Comparison of ENCODE assay signal across 10 cellular contexts in the genomic region with DNA sequence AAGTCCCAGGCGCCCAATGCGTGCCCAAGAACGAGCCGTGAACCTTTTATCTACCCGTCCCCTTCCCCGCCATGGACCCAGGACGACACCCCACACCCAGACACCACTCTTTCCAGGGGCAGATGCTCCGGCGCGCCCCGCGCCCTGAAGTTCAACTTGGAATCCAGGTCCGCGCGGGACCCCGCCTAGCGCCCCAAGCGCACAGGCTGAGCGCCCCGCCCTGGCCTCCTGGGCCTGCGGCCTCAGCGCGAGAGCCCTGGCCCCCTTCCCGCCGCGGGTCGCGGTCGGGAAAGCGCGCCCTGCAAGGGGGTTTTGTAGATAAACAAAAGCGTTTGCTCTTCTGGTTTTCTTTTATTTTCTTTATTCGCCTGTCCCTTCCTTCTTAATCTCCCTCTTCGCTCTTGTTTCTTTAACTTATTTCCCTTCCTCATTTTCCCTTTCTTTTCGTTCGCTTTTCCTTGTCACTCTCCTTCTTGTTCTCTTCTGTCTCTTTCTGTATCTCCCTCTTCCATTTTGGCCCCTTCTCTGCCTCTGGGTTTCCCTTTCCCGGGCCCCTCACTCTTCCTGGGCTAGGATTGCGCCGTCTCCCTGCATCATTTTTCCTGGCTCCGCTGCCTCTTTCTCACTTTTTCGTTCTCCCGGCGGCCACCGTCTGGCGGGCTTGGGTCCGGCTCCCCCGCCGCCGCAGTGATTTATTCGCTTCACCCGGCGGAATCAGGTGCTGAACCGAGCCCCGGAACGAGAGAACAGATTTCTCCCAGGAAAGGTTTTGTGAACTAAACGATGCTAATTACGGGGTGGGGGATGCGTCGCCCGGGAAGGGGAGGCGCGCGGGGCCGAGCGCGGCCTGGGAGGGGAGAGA. TPM values are rescaled to one million over a fixed set of nuclear protein-coding genes. Genes with fewer than 3 reads are reported as not detected.
A peak's percentile ranks its signal among the peaks of the same experiment; 100 is the strongest.
DNase-seq lines count a peak whose midpoint lies in the region; ATAC-seq and TF ChIP-seq lines count a peak whose summit lies in the region.
"Had no signal": no experiment of that assay in that cellular context is flagged by ENCODE, and none has a peak within 500 bp of the region (broad histone marks: within the 10 kb centered on the region; RNA-seq: fewer than 3 reads in every experiment).

No MANE protein-coding gene starts in this region.

- CTCF ChIA-PET in CD4-positive, alpha-beta T cell (lab: Charles Lee), result no interaction called here

- peaks cover 95% of the 10 kb centered on the region for H3K27me3 ChIP-seq in CD4-positive, alpha-beta T cell (ENCODE audit: control insufficient read depth, insufficient read depth, low read length)
- H3K27me3 ChIP-seq in endodermal cell (ENCODE audit: control insufficient read depth, insufficient read depth, low read length, poor library complexity, severe bottlenecking), result peaks cover 100% of the 10 kb centered on the region

- H3K27ac Mint-ChIP-seq in CD4-positive, alpha-beta T cell, result no peak overlapping the region
- no peak overlapping the region for H3K27ac Mint-ChIP-seq in endodermal cell
- peak overlapping the region; percentile 13 for H3K27ac Mint-ChIP-seq in osteocyte (ENCODE audit: unreplicated experiment)

- intact Hi-C loops in CD4-positive, alpha-beta T cell (cut with DNase I, micrococcal nuclease), result loop anchor here in 1 of 2 experiments (5.0 kb wide), 1 partner anchor 168 kb away; no protein-coding TSS in a partner anchor

- H3K4me1 Mint-ChIP-seq in CD4-positive, alpha-beta T cell (ENCODE audit: low read depth), result peaks cover 30% of the 10 kb centered on the region
- H3K4me1 Mint-ChIP-seq in endodermal cell (peaks cover 41% of the 10 kb centered on the region), osteocyte (ENCODE audit: unreplicated experiment) (peaks cover 37% of the 10 kb centered on the region)

- no peak for ATAC-seq in CD4-positive, alpha-beta T cell (ENCODE audit: poor library complexity)
- ATAC-seq in omental fat pad (ENCODE audit: low FRiP score) (no peak), GM21423 (IDR thresholded peaks at IDR 0.05; ENCODE audit: unreplicated experiment) (no peak)

- no peaks in the 10 kb centered on the region for H3K9me3 ChIP-seq in CD4-positive, alpha-beta T cell (ENCODE audit: control insufficient read depth, low read length)
- H3K9me3 ChIP-seq in endodermal cell (ENCODE audit: control insufficient read depth, low read length), result no peaks in the 10 kb centered on the region
- H3K9me3 ChIP-seq: left lung had no signal

- POLR2A ChIA-PET in CD4-positive, alpha-beta T cell (lab: Charles Lee), result no interaction called here

- peak overlapping the region; percentile 72 for H3K4me3 ChIP-seq in endodermal cell (ENCODE audit: low read length)
- H3K4me3 ChIP-seq: left lung had no signal

- peaks cover 100% of the 10 kb centered on the region for H3K27me3 Mint-ChIP-seq in CD4-positive, alpha-beta T cell
- H3K27me3 Mint-ChIP-seq in endodermal cell (ENCODE audit: insufficient read depth) (peaks cover 100% of the 10 kb centered on the region), osteocyte (ENCODE audit: unreplicated experiment) (peaks cover 93% of the 10 kb centered on the region)

- H3K36me3 Mint-ChIP-seq in CD4-positive, alpha-beta T cell (ENCODE audit: low read depth), result no peaks in the 10 kb centered on the region
- no peaks in the 10 kb centered on the region for H3K36me3 Mint-ChIP-seq in endodermal cell (ENCODE audit: low read depth)
- no peaks in the 10 kb centered on the region for H3K36me3 Mint-ChIP-seq in osteocyte (ENCODE audit: unreplicated experiment)

- H3K4me1 ChIP-seq in endodermal cell (ENCODE audit: control insufficient read depth, insufficient read depth, low read length), result peaks cover 9% of the 10 kb centered on the region

- 1% methylated on average over 29 to 66 of the region's 66 CpGs for WGBS in endodermal cell (ENCODE audit: insufficient coverage in 1 of 2, insufficient read length in 1 of 2), 2 experiments

- no peak overlapping the region for H3K27ac ChIP-seq in CD4-positive, alpha-beta T cell (ENCODE audit: low read depth, low read length)
- H3K27ac ChIP-seq in endodermal cell (ENCODE audit: low read depth, low read length), result no peak overlapping the region
- H3K27ac ChIP-seq: left lung had no signal

- no peak for DNase-seq in CD4-positive, alpha-beta T cell
- DNase-seq in LoVo (ENCODE audit: low spot score) (peak; percentile 24), endodermal cell (peak; percentile 76), osteocyte (ENCODE audit: extremely low spot score, unreplicated experiment) (no peak), omental fat pad (ENCODE audit: low spot score) (no peak), DMS79 treated with DMSO at 0.1 percent for 48 hours (lab: John Stamatoyannopoulos, UW) (no peak)
- DNase-seq in activated CD8-positive, alpha-beta memory T cell treated with anti-CD3 and anti-CD28 coated beads, Interleukin-2, amount 50 U/mL, for 4 hours, result no peak
- DNase-seq: left lung, NCI-H524 treated with DMSO at 0.1 percent for 48 hours had no signal

- no peak for TF ChIP-seq CTCF in CD4-positive, alpha-beta T cell (IDR thresholded peaks at IDR 0.05)
- TF ChIP-seq CTCF in endodermal cell (conservative IDR thresholded peaks at IDR 0.05) (no peak), osteocyte (IDR thresholded peaks at IDR 0.05) (no peak), omental fat pad (IDR thresholded peaks at IDR 0.05) (no peak)

- H3K9me3 Mint-ChIP-seq in CD4-positive, alpha-beta T cell, result no peaks in the 10 kb centered on the region
- no peaks in the 10 kb centered on the region for H3K9me3 Mint-ChIP-seq in endodermal cell
- no peaks in the 10 kb centered on the region for H3K9me3 Mint-ChIP-seq in osteocyte (ENCODE audit: unreplicated experiment)

- no peak overlapping the region for H3K9ac ChIP-seq in endodermal cell (ENCODE audit: extremely low read depth, low read length, poor library complexity, severe bottlenecking)

- H3K36me3 ChIP-seq in endodermal cell (ENCODE audit: control insufficient read depth, insufficient read depth, low read length), result no peaks in the 10 kb centered on the region
- H3K36me3 ChIP-seq: left lung had no signal

- H3K4me3 Mint-ChIP-seq in CD4-positive, alpha-beta T cell, result peak overlapping the region; percentile 49
- H3K4me3 Mint-ChIP-seq in endodermal cell, result peak overlapping the region; percentile 37
- H3K4me3 Mint-ChIP-seq in osteocyte (ENCODE audit: unreplicated experiment), result peak overlapping the region; percentile 76

RNA-seq across cellular contexts. Expression of gene PAX2, which starts 15.3 kb away (rescaled TPM):
- not detected for total RNA-seq in CD4-positive, alpha-beta T cell
- under 1 TPM; 0.93 to 0.99 TPM for total RNA-seq in endodermal cell
- 3.0 TPM for polyA plus RNA-seq in endodermal cell (2013, experiment 1 of 2)
- 3.6 TPM for polyA plus RNA-seq in endodermal cell (2013, experiment 2 of 2)
- total RNA-seq in osteocyte, result 0.30 and 1.4 TPM in 2 replicates
- not detected for total RNA-seq in omental fat pad
- total RNA-seq: left lung had no signal

Comparison
In these comparisons a context has a peak if more than half of its experiments do, and no peak if none do; other contexts are left out.
1. DNase-seq: peak in LoVo (single experiment) and endodermal cell (single experiment); none in CD4-positive, alpha-beta T cell (0 of 10), osteocyte (single experiment), omental fat pad (single experiment), DMS79 treated with DMSO at 0.1 percent for 48 hours (single experiment) and activated CD8-positive, alpha-beta memory T cell treated with anti-CD3 and anti-CD28 coated beads, Interleukin-2, amount 50 U/mL, for 4 hours (single experiment).
2. Peak in every context shown above with its lines, with median percentiles within 50 percentile points of each other: H3K4me3 Mint-ChIP-seq.